24 cellular contexts compared by ENCODE assay signal in genomic region chrX:108946531-108946930, GRCh38.
"Had no signal": no experiment of that assay in that cellular context is flagged by ENCODE, and none has a peak within 500 bp of the region (broad histone marks: within the 10 kb centered on the region; RNA-seq: fewer than 3 reads in every experiment).

No MANE protein-coding gene starts in this region.

- H3K27ac ChIP-seq: adrenal gland, ascending aorta, breast epithelium, cardiac muscle cell, colonic mucosa, epithelial cell of prostate, esophagus squamous epithelium, gastroesophageal sphincter had no signal

- H3K4me3 ChIP-seq: adrenal gland, ascending aorta, breast epithelium, cardiac muscle cell, colonic mucosa, esophagus squamous epithelium, gastroesophageal sphincter had no signal

- H3K27me3 ChIP-seq: ascending aorta, cardiac muscle cell, colonic mucosa, gastroesophageal sphincter had no signal

- H3K36me3 ChIP-seq: adrenal gland, ascending aorta, breast epithelium, cardiac muscle cell, colonic mucosa, esophagus squamous epithelium, gastroesophageal sphincter had no signal

- ATAC-seq: activated CD8-positive, alpha-beta memory T cell treated with anti-CD3 and anti-CD28 coated beads, Interleukin-2, amount 10 ng/mL, durations not matched to agents 7 days and 5 days; activated CD8-positive, alpha-beta T cell treated with anti-CD3 and anti-CD28 coated beads, Interleukin-2, amount 10 ng/mL, durations not matched to agents 7 days and 5 days; activated naive CD8-positive, alpha-beta T cell treated with anti-CD3 and anti-CD28 coated beads, Interleukin-2, amount 50 U/mL, for 24 hours; gastroesophageal sphincter; T-helper 17 cell had no signal

- DNase-seq: activated CD4-positive, alpha-beta T cell treated with anti-CD3 and anti-CD28 coated beads, Interleukin-2, amount 10 ng/mL, durations not matched to agents 24 days and 14 days; activated CD4-positive, CD25-positive, alpha-beta regulatory T cell; activated CD4-positive, CD25-positive, alpha-beta regulatory T cell treated with anti-CD3 and anti-CD28 coated beads, Interleukin-2, amount 50 U/mL, for 72 hours; activated CD8-positive, alpha-beta memory T cell treated with anti-CD3 and anti-CD28 coated beads, Interleukin-2, amount 10 ng/mL, durations not matched to agents 7 days and 5 days; activated CD8-positive, alpha-beta memory T cell treated with anti-CD3 and anti-CD28 coated beads, Interleukin-2, amount 50 U/mL, for 4 hours; activated CD8-positive, alpha-beta T cell treated with anti-CD3 and anti-CD28 coated beads, Interleukin-2, amount 10 ng/mL, durations not matched to agents 7 days and 5 days; activated effector memory CD4-positive, alpha-beta T cell treated with anti-CD3 and anti-CD28 coated beads, Interleukin-2, amount 50 U/mL, for 16 hours; activated naive CD8-positive, alpha-beta T cell treated with anti-CD3 and anti-CD28 coated beads for 36 hours; activated naive CD8-positive, alpha-beta T cell treated with anti-CD3 and anti-CD28 coated beads, Interleukin-2, amount 50 U/mL, for 24 hours; activated T-cell treated with anti-CD3 and anti-CD28 coated beads, Interleukin-2, amount 50 U/mL, for 1 hour; adrenal gland; amygdala; central memory CD4-positive, alpha-beta T cell; cerebellar nuclear complex; colonic mucosa; effector CD8-positive, alpha-beta T cell; esophagus squamous epithelium; T-helper 17 cell; T1000 had no signal

- H3K4me1 ChIP-seq: adrenal gland, ascending aorta, breast epithelium, colonic mucosa, esophagus squamous epithelium, gastroesophageal sphincter had no signal

- H3K9me3 ChIP-seq: adrenal gland, ascending aorta, colonic mucosa, esophagus squamous epithelium, gastroesophageal sphincter had no signal
